ENCODE assay signal across 20 cellular contexts in the genomic region with DNA sequence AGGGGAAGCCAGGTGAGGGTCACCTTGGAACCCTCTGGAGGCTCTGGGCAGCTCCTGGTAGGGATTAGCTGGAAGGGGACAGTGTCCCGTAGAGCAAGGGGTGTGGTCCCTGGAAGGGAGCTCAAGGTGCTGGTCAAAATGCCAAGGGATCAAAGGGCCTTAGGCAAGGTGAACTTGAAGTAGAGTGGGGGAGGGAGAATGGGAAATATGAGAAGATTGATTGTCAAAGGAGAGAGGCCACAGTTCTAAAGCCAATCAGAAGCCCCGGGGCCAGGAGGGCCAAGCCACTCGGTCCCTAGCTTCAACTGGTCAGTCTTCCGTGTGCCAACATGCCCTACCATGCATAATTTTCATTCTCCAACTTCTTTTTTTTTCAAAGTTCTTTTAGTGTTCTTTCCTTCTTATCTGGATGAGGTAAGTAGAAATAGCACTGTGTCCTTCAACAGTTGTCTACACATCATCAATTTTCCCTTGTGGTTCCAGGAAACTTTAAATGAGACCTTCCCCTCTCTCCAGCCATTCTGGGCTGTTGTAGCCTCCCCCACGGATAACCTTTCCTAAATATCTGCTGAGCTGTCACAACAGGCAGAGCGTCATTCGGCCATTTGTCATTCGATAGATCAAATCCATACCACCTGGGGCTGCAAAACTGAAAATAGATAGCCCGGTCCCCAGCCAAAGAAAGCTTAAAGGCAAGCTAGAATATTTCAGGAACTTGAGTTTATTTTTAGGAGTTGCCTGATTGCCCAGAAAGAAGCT.
DNase-seq lines count a peak whose midpoint lies in the region; ATAC-seq, FAIRE-seq and TF ChIP-seq lines count a peak whose summit lies in the region.
"Had no signal": no experiment of that assay in that cellular context is flagged by ENCODE, and none has a peak within 500 bp of the region (broad histone marks: within the 10 kb centered on the region; RNA-seq: fewer than 3 reads in every experiment).

No MANE protein-coding gene starts in this region.

- peak overlapping the region; percentile 35 for H3K27ac ChIP-seq in trophoblast cell (ENCODE audit: low read depth, low read length)
- H3K27ac ChIP-seq in sigmoid colon, result no peak overlapping the region
- H3K27ac ChIP-seq: gastroesophageal sphincter, ovary, SJSA1, skin epidermis, testis had no signal

- no peak for ATAC-seq in HG02981 (IDR thresholded peaks at IDR 0.05; ENCODE audit: unreplicated experiment)
- ATAC-seq: gastroesophageal sphincter had no signal

- H2BK120ac ChIP-seq in trophoblast cell (ENCODE audit: insufficient read depth, low read length, poor library complexity), result no peak overlapping the region

- H3K27me3 Mint-ChIP-seq in activated CD4-positive, alpha-beta T cell treated with anti-CD3 and anti-CD28 coated beads, Interleukin-2, amount 10 ng/mL, durations not matched to agents 24 days and 14 days, result peaks cover 13% of the 10 kb centered on the region
- H3K27me3 Mint-ChIP-seq in dendritic cell treated with granulocyte-macrophage colony-stimulating factor and Interleukin-4, amounts not matched to agents 40 ng/mL and 50 ng/mL, for 4 days, result peaks cover 18% of the 10 kb centered on the region

- no peak overlapping the region for H3K9ac ChIP-seq in trophoblast cell (ENCODE audit: low read length)

- H3K27ac Mint-ChIP-seq in activated CD4-positive, alpha-beta T cell treated with anti-CD3 and anti-CD28 coated beads, Interleukin-2, amount 10 ng/mL, durations not matched to agents 24 days and 14 days, result peak overlapping the region; percentile 66
- peak overlapping the region; percentile 87 for H3K27ac Mint-ChIP-seq in dendritic cell treated with granulocyte-macrophage colony-stimulating factor and Interleukin-4, amounts not matched to agents 40 ng/mL and 50 ng/mL, for 4 days

- no peaks in the 10 kb centered on the region for H3K36me3 Mint-ChIP-seq in activated CD4-positive, alpha-beta T cell treated with anti-CD3 and anti-CD28 coated beads, Interleukin-2, amount 10 ng/mL, durations not matched to agents 24 days and 14 days (ENCODE audit: low read depth)
- no peaks in the 10 kb centered on the region for H3K36me3 Mint-ChIP-seq in dendritic cell treated with granulocyte-macrophage colony-stimulating factor and Interleukin-4, amounts not matched to agents 40 ng/mL and 50 ng/mL, for 4 days (ENCODE audit: low read depth)

- no peak overlapping the region for H3K14ac ChIP-seq in trophoblast cell (ENCODE audit: low read length)

- intact Hi-C loops in activated CD4-positive, alpha-beta T cell treated with anti-CD3 and anti-CD28 coated beads, Interleukin-2, amount 10 ng/mL, durations not matched to agents 24 days and 14 days (cut with micrococcal nuclease), result loop anchor here (1.0 to 10.0 kb wide), 5 partner anchors 17 to 809 kb away; partner anchors contain the start of genes LMAN1 and MALT1
- intact Hi-C loops in dendritic cell treated with granulocyte-macrophage colony-stimulating factor and Interleukin-4, amounts not matched to agents 40 ng/mL and 50 ng/mL, for 4 days (cut with micrococcal nuclease), result loop anchor here (1.0 kb wide), 2 partner anchors 10 to 20 kb away; no protein-coding TSS in a partner anchor
- intact Hi-C loops in sigmoid colon (cut with DNase I), result no loop called here

- no peak for TF ChIP-seq EP300 in sigmoid colon (IDR thresholded peaks at IDR 0.05)

- H3K4me1 ChIP-seq in trophoblast cell (ENCODE audit: control insufficient read depth in 1 of 2, insufficient read depth in 2 of 2, low read length in 2 of 2) (peaks cover 19 to 29% of the 10 kb centered on the region in 2 experiments), sigmoid colon (peaks cover 0 to 9% (median 0%) of the 10 kb centered on the region in 4 donors)
- H3K4me1 ChIP-seq: BE2C, gastroesophageal sphincter, testis had no signal

- no peak overlapping the region for H2AFZ ChIP-seq in trophoblast cell (ENCODE audit: insufficient read depth, low read length, poor library complexity)

- H3K4me2 ChIP-seq in trophoblast cell (ENCODE audit: low read length), result no peak overlapping the region

- H3K79me2 ChIP-seq in trophoblast cell (ENCODE audit: control insufficient read depth, insufficient read depth, low read length, poor library complexity), result peaks cover 2% of the 10 kb centered on the region

- no peak overlapping the region for H3K4ac ChIP-seq in trophoblast cell (ENCODE audit: low read depth, low read length)

- H3K79me1 ChIP-seq in trophoblast cell (ENCODE audit: low read length), result peaks cover 16% of the 10 kb centered on the region

- H2BK12ac ChIP-seq in trophoblast cell (ENCODE audit: low read length), result peak overlapping the region; percentile 6

- H3K9me3 ChIP-seq in trophoblast cell (ENCODE audit: insufficient read depth, low read depth, low read length) (peaks cover under 1% of the 10 kb centered on the region), sigmoid colon (no peaks in the 10 kb centered on the region)
- H3K9me3 ChIP-seq: BE2C, gastroesophageal sphincter, ovary, SJSA1, testis had no signal

- TF ChIP-seq POLR2A in sigmoid colon (IDR thresholded peaks at IDR 0.05), result no peak

- H3K27me3 ChIP-seq in trophoblast cell (ENCODE audit: insufficient read depth, low read length) (no peaks in the 10 kb centered on the region), sigmoid colon (no peaks in the 10 kb centered on the region)
- H3K27me3 ChIP-seq: BE2C, gastroesophageal sphincter, ovary, SJSA1, testis had no signal

- no peaks in the 10 kb centered on the region for H3K9me3 Mint-ChIP-seq in activated CD4-positive, alpha-beta T cell treated with anti-CD3 and anti-CD28 coated beads, Interleukin-2, amount 10 ng/mL, durations not matched to agents 24 days and 14 days
- H3K9me3 Mint-ChIP-seq in dendritic cell treated with granulocyte-macrophage colony-stimulating factor and Interleukin-4, amounts not matched to agents 40 ng/mL and 50 ng/mL, for 4 days, result no peaks in the 10 kb centered on the region

- peak overlapping the region; percentile 29 for H3K4me3 Mint-ChIP-seq in activated CD4-positive, alpha-beta T cell treated with anti-CD3 and anti-CD28 coated beads, Interleukin-2, amount 10 ng/mL, durations not matched to agents 24 days and 14 days
- peak overlapping the region; percentile 49 for H3K4me3 Mint-ChIP-seq in dendritic cell treated with granulocyte-macrophage colony-stimulating factor and Interleukin-4, amounts not matched to agents 40 ng/mL and 50 ng/mL, for 4 days

- H3K23ac ChIP-seq in trophoblast cell (ENCODE audit: low read length), result no peak overlapping the region

- no peak overlapping the region for H2AK5ac ChIP-seq in trophoblast cell (ENCODE audit: low read length)

- peaks cover 54% of the 10 kb centered on the region for H3K4me1 Mint-ChIP-seq in activated CD4-positive, alpha-beta T cell treated with anti-CD3 and anti-CD28 coated beads, Interleukin-2, amount 10 ng/mL, durations not matched to agents 24 days and 14 days
- peaks cover 69% of the 10 kb centered on the region for H3K4me1 Mint-ChIP-seq in dendritic cell treated with granulocyte-macrophage colony-stimulating factor and Interleukin-4, amounts not matched to agents 40 ng/mL and 50 ng/mL, for 4 days (ENCODE audit: low read depth)

- H4K12ac ChIP-seq in trophoblast cell (ENCODE audit: low read depth, low read length), result no peak overlapping the region

- H3K36me3 ChIP-seq in trophoblast cell (ENCODE audit: control insufficient read depth in 1 of 2, insufficient read depth in 2 of 2, low read length in 2 of 2), result no peaks in the 10 kb centered on the region
- H3K36me3 ChIP-seq in sigmoid colon, result no peaks in the 10 kb centered on the region
- H3K36me3 ChIP-seq: BE2C, gastroesophageal sphincter, ovary had no signal

- WGBS in trophoblast cell (ENCODE audit: extremely low coverage, insufficient coverage, insufficient read length), result no CpG with 5 or more reads among the region's 9 CpGs
- 87 to 89% methylated on average over 9 of the region's 9 CpGs for WGBS in sigmoid colon, 2 donors

- no peak overlapping the region for H4K8ac ChIP-seq in trophoblast cell (ENCODE audit: low read depth, low read length)

- no peak for TF ChIP-seq CTCF in sigmoid colon (IDR thresholded peaks at IDR 0.05)

- no peak overlapping the region for H3K18ac ChIP-seq in trophoblast cell (ENCODE audit: low read length)

- no peak for DNase-seq in activated CD4-positive, alpha-beta T cell treated with anti-CD3 and anti-CD28 coated beads, Interleukin-2, amount 10 ng/mL, durations not matched to agents 24 days and 14 days
- no peak for DNase-seq in activated CD4-positive, alpha-beta T cell treated with anti-CD3 and anti-CD28 coated beads for 48 hours
- no peak for DNase-seq in GM19239 (ENCODE audit: insufficient read length, low spot score)
- peak; percentile 74 to 90 for DNase-seq in trophoblast cell
- no peak for DNase-seq in T-helper 9 cell
- no peak for DNase-seq in sigmoid colon
- DNase-seq: activated CD8-positive, alpha-beta memory T cell treated with anti-CD3 and anti-CD28 coated beads, Interleukin-2, amount 50 U/mL, for 4 hours; BE2C; NCI-H1105 treated with DMSO at 0.1 percent for 48 hours; NCI-H2107; NCI-H526 treated with DMSO at 0.1 percent for 48 hours; OCI-M1; ovary; testis had no signal

- no peak overlapping the region for H3K4me3 ChIP-seq in trophoblast cell (ENCODE audit: low read depth, low read length)
- H3K4me3 ChIP-seq in sigmoid colon, result no peak overlapping the region
- H3K4me3 ChIP-seq: gastroesophageal sphincter, ovary, SJSA1, skin epidermis, testis had no signal

- peak overlapping the region; percentile 1 for H2BK5ac ChIP-seq in trophoblast cell (ENCODE audit: low read depth, low read length, poor library complexity)

- peak overlapping the region; percentile 4 for H4K91ac ChIP-seq in trophoblast cell (ENCODE audit: low read depth, low read length)

- FAIRE-seq in GM19239 (lab: Jason Lieb, UNC), result peak; percentile 31
- FAIRE-seq: bronchial epithelial cell had no signal

Comparison
In these comparisons a context has a peak if more than half of its experiments do, and no peak if none do; other contexts are left out.
1. DNase-seq: peak in trophoblast cell (2 of 2); none in activated CD4-positive, alpha-beta T cell treated with anti-CD3 and anti-CD28 coated beads, Interleukin-2, amount 10 ng/mL, durations not matched to agents 24 days and 14 days (single experiment), activated CD4-positive, alpha-beta T cell treated with anti-CD3 and anti-CD28 coated beads for 48 hours (single experiment), GM19239 (single experiment), T-helper 9 cell (single experiment) and sigmoid colon (single experiment).